In genomic region chr22:20268350-20269012, GRCh38 we compare ENCODE assay signal across 1 cellular context.
TF ChIP-seq lines count a peak whose summit lies in the region.

No MANE protein-coding gene starts in this region.

TF ChIP-seq in HepG2, 621 proteins besides CTCF, POLR2A, EP300 and RAD21 (continued from another document):
- 0 out of 2 replicates have a peak, but pooled peaks have one; percentile 12 for TF ChIP-seq SALL1 (CRISPR knock-in tag; IDR thresholded peaks at IDR 0.05)
- TF ChIP-seq PRDM15 (CRISPR knock-in tag; IDR thresholded peaks at IDR 0.05), result no peak
- no peak for TF ChIP-seq ZNF549 (CRISPR knock-in tag; IDR thresholded peaks at IDR 0.05)
- no peak for TF ChIP-seq MBNL3 (CRISPR knock-in tag; conservative IDR thresholded peaks at IDR 0.05)
- TF ChIP-seq ZNF598 (CRISPR knock-in tag; IDR thresholded peaks at IDR 0.05; ENCODE audit: borderline replicate concordance), result no peak
- no peak for TF ChIP-seq ZNF142 (CRISPR knock-in tag; IDR thresholded peaks at IDR 0.05)
- TF ChIP-seq RBM22 (optimal IDR thresholded peaks at IDR 0.05; ENCODE audit: low read length), result no peak
- TF ChIP-seq ZBED4 (CRISPR knock-in tag; IDR thresholded peaks at IDR 0.05; ENCODE audit: borderline replicate concordance), result peak; percentile 22; the same call in 1 of the 2 replicates
- TF ChIP-seq NFATC3 (CRISPR knock-in tag; IDR thresholded peaks at IDR 0.05), result no peak
- no peak for TF ChIP-seq ZNF501 (CRISPR knock-in tag; IDR thresholded peaks at IDR 0.05)
- TF ChIP-seq SOX13 (IDR thresholded peaks at IDR 0.05), result no peak
- no peak for TF ChIP-seq SOX13 (CRISPR knock-in tag; conservative IDR thresholded peaks at IDR 0.05 in 1 of 2, IDR thresholded peaks at IDR 0.05 in 1 of 2)
- peak; percentile 43 for TF ChIP-seq TEAD3 (CRISPR knock-in tag; optimal IDR thresholded peaks at IDR 0.05; ENCODE audit: borderline replicate concordance)
- no peak for TF ChIP-seq ZFP36 (IDR thresholded peaks at IDR 0.05; ENCODE audit: borderline replicate concordance, low read depth, low read length, partially characterized antibody)
- TF ChIP-seq NFE2L1 (CRISPR knock-in tag; IDR thresholded peaks at IDR 0.05; ENCODE audit: borderline replicate concordance), result no peak
- TF ChIP-seq KDM5B (CRISPR knock-in tag; IDR thresholded peaks at IDR 0.05; ENCODE audit: borderline replicate concordance), result no peak
- no peak for TF ChIP-seq SMARCC2 (IDR thresholded peaks at IDR 0.05)
- peak; percentile 41 for TF ChIP-seq XRCC5 (optimal IDR thresholded peaks at IDR 0.05; ENCODE audit: low read length)
- no peak for TF ChIP-seq CC2D1A (CRISPR knock-in tag; IDR thresholded peaks at IDR 0.05)
- TF ChIP-seq FOXJ3 (CRISPR knock-in tag; IDR thresholded peaks at IDR 0.05; ENCODE audit: borderline replicate concordance), result no peak
- no peak for TF ChIP-seq ZSCAN29 (CRISPR knock-in tag; conservative IDR thresholded peaks at IDR 0.05)
- TF ChIP-seq ZNF331 (CRISPR knock-in tag; IDR thresholded peaks at IDR 0.05), result no peak
- peak; percentile 10 for TF ChIP-seq HNRNPLL (IDR thresholded peaks at IDR 0.05; ENCODE audit: low read depth, low read length, poor library complexity, severe bottlenecking)
- no peak for TF ChIP-seq ZMYM4 (CRISPR knock-in tag; IDR thresholded peaks at IDR 0.05)
- TF ChIP-seq STAG1 (CRISPR knock-in tag; IDR thresholded peaks at IDR 0.05), result peak; percentile 61
